24 cellular contexts compared by ENCODE assay signal in the genomic region with DNA sequence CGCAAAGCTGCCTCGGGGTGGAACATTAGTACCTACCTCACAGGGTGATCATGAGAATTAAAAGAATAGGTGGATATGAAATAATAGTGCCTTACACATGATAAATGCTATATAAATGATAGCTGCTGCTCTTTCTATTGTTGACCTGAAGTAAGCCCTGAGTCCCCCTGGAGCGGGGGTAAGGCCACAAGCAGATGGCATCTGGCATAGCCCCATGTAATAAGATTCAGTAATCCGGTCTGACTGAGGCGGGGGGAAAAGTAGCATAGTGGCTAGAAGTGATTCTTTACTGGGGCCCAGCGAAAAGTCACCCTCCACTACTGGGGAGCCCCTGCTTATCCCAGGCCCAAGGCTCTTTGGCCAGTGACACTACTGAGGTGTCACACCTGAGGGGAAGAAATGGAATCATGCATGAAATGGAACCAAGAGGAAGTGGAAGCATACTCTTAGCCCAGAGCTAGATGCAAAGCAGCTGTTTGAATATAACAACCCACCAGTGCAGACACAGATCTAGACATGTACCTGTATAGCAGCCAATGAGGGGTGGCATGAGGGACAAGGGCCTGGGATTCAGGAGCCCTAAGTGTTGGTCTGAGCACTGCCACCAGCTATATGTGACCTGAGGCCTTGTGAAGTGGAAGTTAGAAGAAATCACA. TPM values are rescaled to one million over a fixed set of nuclear protein-coding genes. Genes with fewer than 3 reads are reported as not detected.
DNase-seq lines count a peak whose midpoint lies in the region; ATAC-seq and TF ChIP-seq lines count a peak whose summit lies in the region.
"Had no signal": no experiment of that assay in that cellular context is flagged by ENCODE, and none has a peak within 500 bp of the region (broad histone marks: within the 10 kb centered on the region; RNA-seq: fewer than 3 reads in every experiment).

No MANE protein-coding gene starts in this region.

- peaks cover 55% of the 10 kb centered on the region for H3K36me3 ChIP-seq in BLaER1
- H3K36me3 ChIP-seq in stomach = peaks cover under 1 to 40% (median 19%) of the 10 kb centered on the region in 4 donors
- H3K36me3 ChIP-seq: BE2C had no signal

- H3K9me3 Mint-ChIP-seq in brain = no peaks in the 10 kb centered on the region
- H3K9me3 Mint-ChIP-seq: activated naive CD4-positive, alpha-beta T cell treated with anti-CD3 and anti-CD28 coated beads, Interleukin-2, amount 50 U/mL, for 24 hours; activated T-helper 1 cell treated with anti-CD3 and anti-CD28 coated beads, Interleukin-12 subunit alpha, Interleukin-12 subunit beta, Interleukin-2, Interleukin-4 antibody, amounts not matched to agents 30 ng/mL and 10 ng/mL and 1 ng/mL, durations not matched to agents 14 hours and 24 hours and 36 hours; neural crest cell had no signal

- no peak overlapping the region; the same call in 1 of the 2 replicates for H3K9ac ChIP-seq in BLaER1

- H3K27me3 ChIP-seq in BLaER1 (no peaks in the 10 kb centered on the region), stomach (no peaks in the 10 kb centered on the region)
- H3K27me3 ChIP-seq: BE2C, foreskin keratinocyte had no signal

- H3K27ac Mint-ChIP-seq in brain = peak overlapping the region in 4 of 5 experiments; percentile 17 to 75 (median 60)
- H3K27ac Mint-ChIP-seq: activated naive CD4-positive, alpha-beta T cell treated with anti-CD3 and anti-CD28 coated beads, Interleukin-2, amount 50 U/mL, for 24 hours; activated T-helper 1 cell treated with anti-CD3 and anti-CD28 coated beads, Interleukin-12 subunit alpha, Interleukin-12 subunit beta, Interleukin-2, Interleukin-4 antibody, amounts not matched to agents 30 ng/mL and 10 ng/mL and 1 ng/mL, durations not matched to agents 14 hours and 24 hours and 36 hours had no signal

- WGBS in stomach, 5 donors = 91 to 98% (median 94%) methylated on average over 6 of the region's 6 CpGs

- peak; percentile 51 for ATAC-seq in GM19395 (IDR thresholded peaks at IDR 0.05; ENCODE audit: unreplicated experiment)
- no peak for ATAC-seq in HG03457 (IDR thresholded peaks at IDR 0.05; ENCODE audit: unreplicated experiment)
- ATAC-seq in HG02938 (IDR thresholded peaks at IDR 0.05; ENCODE audit: unreplicated experiment) = no peak
- ATAC-seq: foreskin keratinocyte had no signal

- intact Hi-C loops in stomach (cut with DNase I; ENCODE audit: low total_unique reads) = loop anchor here (5.0 kb wide), 1 partner anchor 42 kb away; no protein-coding TSS in a partner anchor

- peaks cover 20% of the 10 kb centered on the region for H3K36me3 Mint-ChIP-seq in brain

- H3K4me1 Mint-ChIP-seq in brain = peaks cover 13% of the 10 kb centered on the region

- no peak for TF ChIP-seq CTCF in brain (conservative IDR thresholded peaks at IDR 0.05)
- TF ChIP-seq CTCF in stomach (IDR thresholded peaks at IDR 0.05) = no peak

- no peaks in the 10 kb centered on the region for H3K27me3 Mint-ChIP-seq in brain
- H3K27me3 Mint-ChIP-seq: activated naive CD4-positive, alpha-beta T cell treated with anti-CD3 and anti-CD28 coated beads, Interleukin-2, amount 50 U/mL, for 24 hours had no signal

- H3K27ac ChIP-seq in BLaER1 = no peak overlapping the region
- H3K27ac ChIP-seq in stomach = no peak overlapping the region
- H3K27ac ChIP-seq: A549, foreskin keratinocyte had no signal

- peaks cover 8% of the 10 kb centered on the region; the same call in 1 of the 2 replicates for H4K20me1 ChIP-seq in BLaER1

- H3K4me1 ChIP-seq in BLaER1 = peaks cover 40% of the 10 kb centered on the region
- peaks cover 0 to 10% (median 3%) of the 10 kb centered on the region in 4 donors for H3K4me1 ChIP-seq in stomach
- H3K4me1 ChIP-seq: BE2C had no signal

- H3K9me3 ChIP-seq in BLaER1 = no peaks in the 10 kb centered on the region
- H3K9me3 ChIP-seq in stomach = no peaks in the 10 kb centered on the region
- H3K9me3 ChIP-seq: A549, BE2C had no signal

- H3K4me2 ChIP-seq in BLaER1 = peak overlapping the region; percentile 55
- H3K4me2 ChIP-seq: A549 had no signal

- H3K4me3 Mint-ChIP-seq in brain = no peak overlapping the region
- H3K4me3 Mint-ChIP-seq: activated naive CD4-positive, alpha-beta T cell treated with anti-CD3 and anti-CD28 coated beads, Interleukin-2, amount 50 U/mL, for 24 hours; activated T-helper 1 cell treated with anti-CD3 and anti-CD28 coated beads, Interleukin-12 subunit alpha, Interleukin-12 subunit beta, Interleukin-2, Interleukin-4 antibody, amounts not matched to agents 30 ng/mL and 10 ng/mL and 1 ng/mL, durations not matched to agents 14 hours and 24 hours and 36 hours; neural crest cell had no signal

- H3K4me3 ChIP-seq in BLaER1 = no peak overlapping the region
- no peak overlapping the region for H3K4me3 ChIP-seq in stomach
- H3K4me3 ChIP-seq: A549 had no signal

- no peak for TF ChIP-seq EP300 in stomach (IDR thresholded peaks at IDR 0.05)

- no peak for TF ChIP-seq POLR2A in stomach (IDR thresholded peaks at IDR 0.05)

- peak; percentile 13 for DNase-seq in NCI-H526 treated with DMSO at 0.1 percent for 48 hours (lab: John Stamatoyannopoulos, UW)
- DNase-seq in stomach = no peak
- no peak for DNase-seq in NCI-H345 treated with DMSO at 0.1 percent for 48 hours (lab: John Stamatoyannopoulos, UW; ENCODE audit: unreplicated experiment)
- DNase-seq: activated CD4-positive, alpha-beta T cell treated with anti-CD3 and anti-CD28 coated beads, Interleukin-2, amount 50 U/mL, for 1 hour; BE2C; Calu3; cerebellar nuclear complex; erythroblast; foreskin keratinocyte; hippocampal formation; Kasumi-1; NCI-H2029; NCI-H226; NK-92 treated with Interleukin-12 subunit alpha and Interleukin-12 subunit beta, amount 100 ng/mL, for 24 hours; stimulated activated CD8-positive, alpha-beta memory T cell treated with anti-CD3 and anti-CD28 coated beads, Interleukin-4, amount 100 ng/mL, for 48 hours had no signal

RNA-seq across cellular contexts. Expression of gene FGFR4, which starts 16.1 kb away (rescaled TPM):
- polyA plus RNA-seq in brain (ENCODE audit: insufficient read depth, low read depth, low replicate concordance) (0.36 TPM), stomach (10 to 100 TPM in 2 of 3 donors, 1 to 10 TPM in 1; 5.2 to 17.0 (median 15.9) TPM)
- total RNA-seq in stomach = 100 to 1,000 TPM in 1 of 5 donors, 10 to 100 TPM in 3, 1 to 10 TPM in 1; 4.1 to 145 (median 11.0) TPM

RNA-seq across cellular contexts. Expression of gene ZNF346, which starts 48.2 kb away (rescaled TPM):
- 16.9 TPM for polyA plus RNA-seq in brain (ENCODE audit: insufficient read depth, low read depth, low replicate concordance)
- total RNA-seq in stomach = 100 to 1,000 TPM in 1 of 5 donors, 10 to 100 TPM in 4; 14.7 to 122 (median 25.7) TPM
- polyA plus RNA-seq in stomach = 1 to 10 TPM; 4.7 to 5.3 (median 5.0) TPM
